Comparison of ENCODE assay signal across 8 cellular contexts in the genomic region with DNA sequence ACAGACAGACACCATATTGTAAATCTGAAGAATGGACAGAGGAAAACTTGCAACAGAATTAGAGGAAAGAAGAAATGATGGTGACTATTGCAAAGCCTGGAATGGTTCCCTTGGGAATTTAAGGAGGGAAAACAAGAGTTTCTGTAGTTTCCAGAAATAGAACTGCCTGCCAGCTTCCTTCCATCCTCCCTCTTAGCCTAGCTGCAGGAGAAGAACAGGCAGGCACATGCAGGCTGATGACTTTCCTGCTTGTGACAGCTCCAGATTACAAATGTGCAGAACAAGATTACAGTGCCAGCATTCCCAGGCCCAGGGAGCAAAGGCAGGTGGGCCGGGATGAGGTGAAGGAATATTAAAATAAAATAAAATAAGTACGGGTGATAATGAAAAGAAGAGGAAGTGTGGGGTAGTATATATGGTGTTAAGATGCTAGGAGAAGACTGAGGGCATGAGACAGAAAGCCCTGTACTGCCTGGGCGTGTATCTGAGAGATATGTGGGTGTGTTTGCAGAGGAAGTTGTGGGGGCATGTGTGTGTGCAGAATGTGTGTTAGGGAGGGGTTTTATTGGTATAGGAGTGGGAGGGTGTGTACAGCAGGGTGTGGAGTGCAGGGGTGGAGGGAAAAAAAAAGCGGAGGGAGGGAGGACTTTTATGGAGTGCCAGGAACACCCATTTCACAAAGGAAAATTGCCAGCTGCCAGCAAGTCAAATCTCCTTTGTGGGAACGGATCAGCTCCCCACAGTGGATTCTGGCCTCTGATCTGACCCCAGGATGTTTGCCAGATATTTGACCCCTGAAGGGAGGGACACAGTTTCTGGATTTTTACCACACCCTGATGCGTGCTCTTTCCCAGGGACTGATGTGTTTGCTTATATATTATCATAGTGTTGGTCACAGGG. TPM values are rescaled to one million over a fixed set of nuclear protein-coding genes. Genes with fewer than 3 reads are reported as not detected.
DNase-seq lines count a peak whose midpoint lies in the region; ATAC-seq and TF ChIP-seq lines count a peak whose summit lies in the region.

No MANE protein-coding gene starts in this region.

- TF ChIP-seq CTCF in brain (conservative IDR thresholded peaks at IDR 0.05): no peak

- peaks cover 22% of the 10 kb centered on the region for H3K4me1 Mint-ChIP-seq in brain

- no peaks in the 10 kb centered on the region for H3K36me3 Mint-ChIP-seq in brain

- H3K9me3 Mint-ChIP-seq in brain: peaks cover 0 to 2% (median 0%) of the 10 kb centered on the region in 5 experiments

- no peaks in the 10 kb centered on the region for H3K27me3 Mint-ChIP-seq in brain

- H3K27ac Mint-ChIP-seq in brain: peak overlapping the region; percentile 42 to 89 (median 60)

- peak; percentile 14 for DNase-seq in DMS153 (lab: John Stamatoyannopoulos, UW)
- peak; percentile 74 for DNase-seq in LHCN-M2 (ENCODE audit: low read depth)
- DNase-seq in lung microvascular endothelial cell (ENCODE audit: low read depth in 2 of 2): peak; percentile 4 to 69
- DNase-seq in DMS79 (lab: John Stamatoyannopoulos, UW): no peak
- no peak for DNase-seq in cerebellar nuclear complex (lab: John Stamatoyannopoulos, UW)
- DNase-seq in NOMO-1 treated with DMSO at 0.1 percent for 48 hours (lab: John Stamatoyannopoulos, UW; ENCODE audit: unreplicated experiment): no peak

- no peak for ATAC-seq in HG02970 (IDR thresholded peaks at IDR 0.05; ENCODE audit: low FRiP score, unreplicated experiment)

- no peak overlapping the region for H3K4me3 Mint-ChIP-seq in brain

RNA-seq across cellular contexts. Expression of a gene that starts 43.9 kb away (rescaled TPM):
- total RNA-seq in LHCN-M2 (2014; rRNA removed) (13.7 and 16.7 TPM in 2 replicates), lung microvascular endothelial cell (1.5 and 1.8 TPM in 2 replicates)
- 3.6 TPM for polyA plus RNA-seq in LHCN-M2 (2012)
- 4.0 TPM for polyA plus RNA-seq in brain (ENCODE audit: insufficient read depth, low read depth, low replicate concordance)

Comparison
In these comparisons a context has a peak if more than half of its experiments do, and no peak if none do; other contexts are left out.
1. DNase-seq: peak in DMS153 (single experiment), LHCN-M2 (single experiment) and lung microvascular endothelial cell (2 of 2); none in DMS79 (single experiment), cerebellar nuclear complex (0 of 2) and NOMO-1 treated with DMSO at 0.1 percent for 48 hours (single experiment).